In the genomic region with DNA sequence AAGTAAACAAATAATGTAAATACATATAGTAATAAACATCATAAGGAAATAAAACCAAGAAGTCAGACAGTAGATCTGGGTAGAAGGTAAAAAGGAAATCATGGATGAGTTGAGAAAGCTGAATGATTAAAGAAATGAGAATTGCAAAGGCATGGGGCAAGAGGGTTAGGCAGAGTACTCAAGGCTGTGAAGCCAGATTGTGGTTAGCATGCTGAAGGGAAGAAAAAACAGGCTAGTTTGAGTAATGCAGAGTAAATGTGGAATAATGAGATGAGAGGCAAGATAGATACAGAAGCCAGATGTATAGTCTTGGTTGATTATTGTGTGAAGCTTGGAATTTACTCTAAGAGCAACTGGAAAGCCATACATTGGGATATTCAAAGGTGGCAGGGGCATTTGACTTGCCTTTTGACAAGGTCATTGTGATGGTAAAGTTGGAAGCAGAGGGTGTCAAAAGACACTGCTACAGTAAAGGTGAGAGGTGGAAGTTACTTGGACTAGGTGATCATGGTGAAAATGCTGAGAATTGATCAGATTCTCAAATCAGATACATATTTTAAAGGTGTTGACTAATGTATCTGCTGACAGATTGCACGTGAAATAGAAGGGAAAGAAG, we compare ENCODE assay signal across 26 cellular contexts.
"Had no signal": no experiment of that assay in that cellular context is flagged by ENCODE, and none has a peak within 500 bp of the region (broad histone marks: within the 10 kb centered on the region; RNA-seq: fewer than 3 reads in every experiment).

No MANE protein-coding gene starts in this region.

- ATAC-seq: activated CD4-positive, CD25-positive, alpha-beta regulatory T cell treated with anti-CD3 and anti-CD28 coated beads, Interleukin-2, amount 50 U/mL, for 24 hours; activated CD8-positive, alpha-beta memory T cell treated with anti-CD3 and anti-CD28 coated beads, Interleukin-2, amount 10 ng/mL, durations not matched to agents 7 days and 5 days; activated CD8-positive, alpha-beta T cell treated with anti-CD3 and anti-CD28 coated beads for 36 hours; activated naive CD8-positive, alpha-beta T cell treated with anti-CD3 and anti-CD28 coated beads, Interleukin-2, amount 50 U/mL, for 24 hours; gastrocnemius medialis; left colon; mucosa of descending colon; sciatic nerve; stimulated activated effector memory CD8-positive, alpha-beta T cell treated with anti-CD3 and anti-CD28 coated beads, Interleukin-12 subunit alpha, Interleukin-12 subunit beta, amount 100 ng/mL, for 72 hours; stimulated activated naive CD8-positive, alpha-beta T cell treated with anti-CD3 and anti-CD28 coated beads, Interleukin-15, amount 100 ng/mL, for 72 hours had no signal

- DNase-seq: activated CD4-positive, alpha-beta T cell treated with anti-CD3 and anti-CD28 coated beads, Interleukin-2, amount 10 ng/mL, durations not matched to agents 7 days and 5 days; activated CD8-positive, alpha-beta memory T cell treated with anti-CD3 and anti-CD28 coated beads, Interleukin-2, amount 10 ng/mL, durations not matched to agents 7 days and 5 days; activated CD8-positive, alpha-beta T cell treated with anti-CD3 and anti-CD28 coated beads for 36 hours; activated gamma-delta T cell; activated naive CD4-positive, alpha-beta T cell treated with anti-CD3 and anti-CD28 coated beads, Interleukin-2, amount 50 U/mL, for 16 hours; activated naive CD8-positive, alpha-beta T cell treated with anti-CD3 and anti-CD28 coated beads, Interleukin-2, amount 50 U/mL, for 24 hours; endodermal cell; esophagus squamous epithelium; gastrocnemius medialis; hippocampal formation; left colon; mesendoderm; mucosa of descending colon; occipital lobe; small intestine; stimulated activated CD4-positive, alpha-beta T cell treated with anti-CD3 and anti-CD28 coated beads, Interleukin-2, amount 100 ng/mL, for 24 hours; stimulated activated naive CD8-positive, alpha-beta T cell treated with anti-CD3 and anti-CD28 coated beads, Interleukin-15, amount 100 ng/mL, for 72 hours; tibial artery had no signal

- FAIRE-seq: bronchial epithelial cell, keratinocyte, small intestine had no signal

- H3K9me3 ChIP-seq: ascending aorta, gastrocnemius medialis, mucosa of descending colon, tibial artery had no signal

- H3K4me3 ChIP-seq: ascending aorta, coronary artery, esophagus squamous epithelium, gastrocnemius medialis, mucosa of descending colon, tibial artery had no signal

- H3K4me1 ChIP-seq: ascending aorta, esophagus squamous epithelium, gastrocnemius medialis, tibial artery had no signal

- H3K4me3 Mint-ChIP-seq: activated CD4-positive, alpha-beta T cell treated with anti-CD3 and anti-CD28 coated beads, Interleukin-2, amount 10 ng/mL, durations not matched to agents 7 days and 5 days; activated CD8-positive, alpha-beta memory T cell treated with anti-CD3 and anti-CD28 coated beads, Interleukin-2, amount 10 ng/mL, durations not matched to agents 7 days and 5 days; activated CD8-positive, alpha-beta T cell treated with anti-CD3 and anti-CD28 coated beads for 36 hours; activated naive CD8-positive, alpha-beta T cell treated with anti-CD3 and anti-CD28 coated beads, Interleukin-2, amount 50 U/mL, for 24 hours; activated T-helper 1 cell treated with anti-CD3 and anti-CD28 coated beads, Interleukin-12 subunit alpha, Interleukin-12 subunit beta, Interleukin-2, Interleukin-4 antibody, amounts not matched to agents 30 ng/mL and 10 ng/mL and 1 ng/mL, durations not matched to agents 14 hours and 24 hours and 36 hours; endodermal cell; stimulated activated effector memory CD8-positive, alpha-beta T cell treated with anti-CD3 and anti-CD28 coated beads, Interleukin-12 subunit alpha, Interleukin-12 subunit beta, amount 100 ng/mL, for 72 hours; stimulated activated naive CD8-positive, alpha-beta T cell treated with anti-CD3 and anti-CD28 coated beads, Interleukin-15, amount 100 ng/mL, for 72 hours had no signal

- H3K27me3 Mint-ChIP-seq: activated CD4-positive, alpha-beta T cell treated with anti-CD3 and anti-CD28 coated beads, Interleukin-2, amount 10 ng/mL, durations not matched to agents 7 days and 5 days; activated CD8-positive, alpha-beta memory T cell treated with anti-CD3 and anti-CD28 coated beads, Interleukin-2, amount 10 ng/mL, durations not matched to agents 7 days and 5 days; activated CD8-positive, alpha-beta T cell treated with anti-CD3 and anti-CD28 coated beads for 36 hours; activated naive CD8-positive, alpha-beta T cell treated with anti-CD3 and anti-CD28 coated beads, Interleukin-2, amount 50 U/mL, for 24 hours; stimulated activated naive CD8-positive, alpha-beta T cell treated with anti-CD3 and anti-CD28 coated beads, Interleukin-15, amount 100 ng/mL, for 72 hours had no signal

- H3K36me3 Mint-ChIP-seq: activated CD8-positive, alpha-beta memory T cell treated with anti-CD3 and anti-CD28 coated beads, Interleukin-2, amount 10 ng/mL, durations not matched to agents 7 days and 5 days; stimulated activated effector memory CD8-positive, alpha-beta T cell treated with anti-CD3 and anti-CD28 coated beads, Interleukin-12 subunit alpha, Interleukin-12 subunit beta, amount 100 ng/mL, for 72 hours had no signal

- H3K36me3 ChIP-seq: ascending aorta, esophagus squamous epithelium, gastrocnemius medialis, tibial artery had no signal

- H3K4me1 Mint-ChIP-seq: activated CD4-positive, alpha-beta T cell treated with anti-CD3 and anti-CD28 coated beads, Interleukin-2, amount 10 ng/mL, durations not matched to agents 7 days and 5 days; activated CD8-positive, alpha-beta memory T cell treated with anti-CD3 and anti-CD28 coated beads, Interleukin-2, amount 10 ng/mL, durations not matched to agents 7 days and 5 days; activated naive CD8-positive, alpha-beta T cell treated with anti-CD3 and anti-CD28 coated beads, Interleukin-2, amount 50 U/mL, for 24 hours; stimulated activated effector memory CD8-positive, alpha-beta T cell treated with anti-CD3 and anti-CD28 coated beads, Interleukin-12 subunit alpha, Interleukin-12 subunit beta, amount 100 ng/mL, for 72 hours; stimulated activated naive CD8-positive, alpha-beta T cell treated with anti-CD3 and anti-CD28 coated beads, Interleukin-15, amount 100 ng/mL, for 72 hours had no signal

- H3K27me3 ChIP-seq: ascending aorta, esophagus squamous epithelium, gastrocnemius medialis, tibial artery had no signal

- H3K27ac ChIP-seq: ascending aorta, coronary artery, esophagus squamous epithelium, gastrocnemius medialis, tibial artery had no signal

- H3K9me3 Mint-ChIP-seq: activated CD4-positive, alpha-beta T cell treated with anti-CD3 and anti-CD28 coated beads, Interleukin-2, amount 10 ng/mL, durations not matched to agents 7 days and 5 days; activated T-helper 1 cell treated with anti-CD3 and anti-CD28 coated beads, Interleukin-12 subunit alpha, Interleukin-12 subunit beta, Interleukin-2, Interleukin-4 antibody, amounts not matched to agents 30 ng/mL and 10 ng/mL and 1 ng/mL, durations not matched to agents 14 hours and 24 hours and 36 hours; endodermal cell had no signal

- H3K27ac Mint-ChIP-seq: activated CD4-positive, alpha-beta T cell treated with anti-CD3 and anti-CD28 coated beads, Interleukin-2, amount 10 ng/mL, durations not matched to agents 7 days and 5 days; activated CD8-positive, alpha-beta memory T cell treated with anti-CD3 and anti-CD28 coated beads, Interleukin-2, amount 10 ng/mL, durations not matched to agents 7 days and 5 days; activated CD8-positive, alpha-beta T cell treated with anti-CD3 and anti-CD28 coated beads for 36 hours; activated naive CD8-positive, alpha-beta T cell treated with anti-CD3 and anti-CD28 coated beads, Interleukin-2, amount 50 U/mL, for 24 hours; activated T-helper 1 cell treated with anti-CD3 and anti-CD28 coated beads, Interleukin-12 subunit alpha, Interleukin-12 subunit beta, Interleukin-2, Interleukin-4 antibody, amounts not matched to agents 30 ng/mL and 10 ng/mL and 1 ng/mL, durations not matched to agents 14 hours and 24 hours and 36 hours; endodermal cell; stimulated activated effector memory CD8-positive, alpha-beta T cell treated with anti-CD3 and anti-CD28 coated beads, Interleukin-12 subunit alpha, Interleukin-12 subunit beta, amount 100 ng/mL, for 72 hours; stimulated activated naive CD8-positive, alpha-beta T cell treated with anti-CD3 and anti-CD28 coated beads, Interleukin-15, amount 100 ng/mL, for 72 hours had no signal
